ENCODE assay signal across 11 cellular contexts in genomic region chr20:62476074-62476838, GRCh38. TPM values are rescaled to one million over a fixed set of nuclear protein-coding genes. Genes with fewer than 3 reads are reported as not detected.
DNase-seq lines count a peak whose midpoint lies in the region; ATAC-seq and TF ChIP-seq lines count a peak whose summit lies in the region.
"Had no signal": no experiment of that assay in that cellular context is flagged by ENCODE, and none has a peak within 500 bp of the region (broad histone marks: within the 10 kb centered on the region; RNA-seq: fewer than 3 reads in every experiment).

No MANE protein-coding gene starts in this region.

- POLR2A ChIA-PET in IMR-90 (lab: Charles Lee; ENCODE audit: unreplicated experiment), result no interaction called here

- no peak for TF ChIP-seq POLR2A in IMR-90 (IDR thresholded peaks at IDR 0.05; ENCODE audit: low read depth, low read length)
- TF ChIP-seq POLR2A in stomach (IDR thresholded peaks at IDR 0.05), result no peak

- no peak overlapping the region for H2BK15ac ChIP-seq in IMR-90 (ENCODE audit: low read depth, low read length)

- no peak overlapping the region for H2BK120ac ChIP-seq in IMR-90 (ENCODE audit: low read depth, low read length)

- no TSS peak for BruUV-seq in IMR-90 (replicated peaks; lab: Mats Ljungman, UMichigan)

- no peak overlapping the region for H4K91ac ChIP-seq in IMR-90 (ENCODE audit: insufficient read depth, low read depth, low read length)

- intact Hi-C loops in IMR-90 (cut with micrococcal nuclease), result no loop called here
- intact Hi-C loops in stomach (cut with DNase I; ENCODE audit: low total_unique reads), result no loop called here

- no peaks in the 10 kb centered on the region for H3K79me1 ChIP-seq in IMR-90 (ENCODE audit: low read depth in 1 of 2, low read length in 2 of 2)

- H3K4ac ChIP-seq in IMR-90 (ENCODE audit: low read depth, low read length), result no peak overlapping the region

- no peak overlapping the region for H3K4me3 ChIP-seq in IMR-90 (ENCODE audit: insufficient read depth, low read depth, low read length)
- peak overlapping the region; percentile 48 to 59 (median 52) for H3K4me3 ChIP-seq in stomach
- H3K4me3 ChIP-seq: SJCRH30 had no signal

- no peak for TF ChIP-seq CTCF in IMR-90 (conservative IDR thresholded peaks at IDR 0.05; ENCODE audit: low read depth, low read length)
- TF ChIP-seq CTCF in VCaP (conservative IDR thresholded peaks at IDR 0.05), result no peak
- TF ChIP-seq CTCF in stomach (IDR thresholded peaks at IDR 0.05), result no peak

- 2% methylated on average over 39 of the region's 80 CpGs; no CpG with 5 or more reads in 1 of the 2 experiments for WGBS in IMR-90 (ENCODE audit: extremely low coverage in 2 of 2, insufficient read length in 1 of 2), 2 experiments
- WGBS in stomach, 5 donors, result 2 to 5% (median 3%) methylated on average over 39 to 79 of the region's 80 CpGs

- H3K4me2 ChIP-seq in IMR-90 (ENCODE audit: low read depth, low read length), result no peak overlapping the region

- CTCF ChIA-PET in IMR-90 (lab: Yijun Ruan, JAX), result no interaction called here

- no peak overlapping the region for H3K56ac ChIP-seq in IMR-90 (ENCODE audit: extremely low read depth, insufficient read depth, low read length)

- no peaks in the 10 kb centered on the region for H3K9me3 ChIP-seq in IMR-90 (ENCODE audit: control insufficient read depth, insufficient read depth, low read length)
- no peaks in the 10 kb centered on the region for H3K9me3 ChIP-seq in stomach
- H3K9me3 ChIP-seq: SJCRH30 had no signal

- no peak overlapping the region for H3K27ac ChIP-seq in IMR-90 (ENCODE audit: insufficient read depth, low read length)
- peak overlapping the region; percentile 32; the same call in 1 of the 2 replicates for H3K27ac ChIP-seq in VCaP
- peak overlapping the region; percentile 83 to 92 (median 84) for H3K27ac ChIP-seq in stomach
- H3K27ac ChIP-seq: SJCRH30 had no signal

- H3K27me3 ChIP-seq in IMR-90 (ENCODE audit: control insufficient read depth, insufficient read depth, low read length), result peaks cover 87% of the 10 kb centered on the region
- peaks cover 12 to 93% (median 45%) of the 10 kb centered on the region in 3 donors for H3K27me3 ChIP-seq in stomach

- H4K20me1 ChIP-seq in IMR-90 (ENCODE audit: insufficient read depth, low read length), result no peaks in the 10 kb centered on the region

- H3K23ac ChIP-seq in IMR-90 (ENCODE audit: low read depth, low read length), result no peak overlapping the region

- in situ Hi-C loops in IMR-90 (cut with MboI; ENCODE audit: low sequenced_read_pairs), result no loop called here

- no peaks in the 10 kb centered on the region for H3K4me1 ChIP-seq in IMR-90 (ENCODE audit: control insufficient read depth, insufficient read depth, low read length)
- H3K4me1 ChIP-seq in stomach, result peaks cover 13 to 54% (median 48%) of the 10 kb centered on the region in 4 donors
- H3K4me1 ChIP-seq: SJCRH30 had no signal

- no peak overlapping the region for H3K14ac ChIP-seq in IMR-90 (replicated peaks; ENCODE audit: low read depth, low read length)

- no peaks in the 10 kb centered on the region for H3K9me1 ChIP-seq in IMR-90 (ENCODE audit: insufficient read depth, low read length)

- ATAC-seq in IMR-90 (ENCODE audit: low read depth), result no peak; the same call in 1 of the 2 replicates
- ATAC-seq: stimulated activated naive CD8-positive, alpha-beta T cell treated with anti-CD3 and anti-CD28 coated beads, Interleukin-15, amount 100 ng/mL, for 72 hours had no signal

- H3K18ac ChIP-seq in IMR-90 (ENCODE audit: low read depth, low read length), result no peak overlapping the region

- no peak overlapping the region for H2BK20ac ChIP-seq in IMR-90 (ENCODE audit: low read depth, low read length)

- no peak overlapping the region for H4K8ac ChIP-seq in IMR-90 (ENCODE audit: low read depth in 2 of 2, low read length in 2 of 2)

- no peak for TF ChIP-seq RAD21 in IMR-90 (IDR thresholded peaks at IDR 0.05; ENCODE audit: low read length)

- DNase-seq in IMR-90 (no peak), iPS-NIHi11 (ENCODE audit: low spot score) (peak; percentile 66), stomach (peak; percentile 81), NCI-H510A (lab: John Stamatoyannopoulos, UW) (no peak), NCI-H2107 treated with DMSO at 0.1 percent for 48 hours (lab: John Stamatoyannopoulos, UW; ENCODE audit: unreplicated experiment) (no peak), AG08396 (ENCODE audit: low spot score) (no peak)
- DNase-seq: activated T-cell treated with anti-CD3 and anti-CD28 coated beads for 4 hours; NCI-H1694; SJCRH30; stimulated activated naive CD8-positive, alpha-beta T cell treated with anti-CD3 and anti-CD28 coated beads, Interleukin-15, amount 100 ng/mL, for 72 hours had no signal

- H2AFZ ChIP-seq in IMR-90 (replicated peaks; ENCODE audit: low read length, poor library complexity), result peak overlapping the region; percentile 14

- no peak overlapping the region for H2BK5ac ChIP-seq in IMR-90 (ENCODE audit: low read depth, low read length, poor library complexity, severe bottlenecking)

- dilution Hi-C loops in IMR-90 (cut with HindIII; ENCODE audit: low sequenced_read_pairs, unreplicated experiment), result no loop called here

- no peak for TF ChIP-seq EP300 in stomach (IDR thresholded peaks at IDR 0.05)

- peak overlapping the region; percentile 42 for H2AK9ac ChIP-seq in IMR-90 (replicated peaks; ENCODE audit: low read depth, low read length, poor library complexity)

- H3K36me3 ChIP-seq in IMR-90 (ENCODE audit: control insufficient read depth, insufficient read depth, low read length) (no peaks in the 10 kb centered on the region), stomach (no peaks in the 10 kb centered on the region)
- H3K36me3 ChIP-seq: SJCRH30 had no signal

- H4K5ac ChIP-seq in IMR-90 (ENCODE audit: low read depth, low read length), result no peak overlapping the region

- H2AK5ac ChIP-seq in IMR-90 (ENCODE audit: low read depth, low read length), result no peak overlapping the region

- H3K9ac ChIP-seq in IMR-90 (ENCODE audit: low read depth, low read length), result no peak overlapping the region

TF ChIP-seq in IMR-90, 13 proteins besides CTCF, POLR2A, EP300 and RAD21:
- TF ChIP-seq ELK1 (IDR thresholded peaks at IDR 0.05; ENCODE audit: borderline replicate concordance, low read depth, low read length), result no peak
- no peak for TF ChIP-seq MXI1 (IDR thresholded peaks at IDR 0.05; ENCODE audit: borderline replicate concordance, low read depth, low read length)
- no peak for TF ChIP-seq BHLHE40 (IDR thresholded peaks at IDR 0.05; ENCODE audit: low read depth, low read length)
- TF ChIP-seq SMC3 (IDR thresholded peaks at IDR 0.05; ENCODE audit: low read depth, low read length), result no peak
- TF ChIP-seq MAZ (IDR thresholded peaks at IDR 0.05; ENCODE audit: borderline replicate concordance, low read depth, low read length), result no peak

RNA-seq across cellular contexts. Expression of gene GATA5, which starts 0.5 kb away (rescaled TPM):
- not detected in 2 replicates for total RNA-seq in IMR-90 (2012; rRNA removed)
- not detected in 2 replicates for polyA plus RNA-seq in IMR-90 (2012; rRNA removed)
- not detected in 2 replicates for polyA plus RNA-seq in IMR-90 (2012; cell fraction: cytosol; rRNA removed)
- polyA plus RNA-seq in IMR-90 (2012; cell fraction: nucleus; rRNA removed; ENCODE audit: low replicate concordance), result not detected in 2 replicates
- 10 to 100 TPM in 2 of 5 donors, 1 to 10 TPM in 2, not detected in 1; 3.1 to 16.4 (median 9.0) TPM for total RNA-seq in stomach
- 10 to 100 TPM in 1 of 3 donors, 1 to 10 TPM in 2; 9.1 to 11.2 (median 9.3) TPM for polyA plus RNA-seq in stomach
- total RNA-seq: SJCRH30 had no signal

RNA-seq across cellular contexts. Expression of gene RBBP8NL, which starts 48.9 kb away (rescaled TPM):
- total RNA-seq in IMR-90 (2012; rRNA removed), result not detected in 2 replicates
- not detected in 2 replicates for polyA plus RNA-seq in IMR-90 (2012; rRNA removed)
- not detected in 2 replicates for polyA plus RNA-seq in IMR-90 (2012; cell fraction: cytosol; rRNA removed)
- not detected in 2 replicates for polyA plus RNA-seq in IMR-90 (2012; cell fraction: nucleus; rRNA removed; ENCODE audit: low replicate concordance)
- total RNA-seq in stomach, result 1 to 10 TPM in 1 of 5 donors, under 1 TPM in 2, not detected in 2; 0.45 to 2.3 (median 0.55) TPM
- 1 to 10 TPM; 2.1 to 8.0 (median 5.7) TPM for polyA plus RNA-seq in stomach
- total RNA-seq: SJCRH30 had no signal

Comparison
In these comparisons a context has a peak if more than half of its experiments do, and no peak if none do; other contexts are left out.
1. DNase-seq: peak in iPS-NIHi11 (single experiment) and stomach (single experiment); none in IMR-90 (single experiment), NCI-H510A (single experiment), NCI-H2107 treated with DMSO at 0.1 percent for 48 hours (single experiment) and AG08396 (single experiment).